In the genomic region with DNA sequence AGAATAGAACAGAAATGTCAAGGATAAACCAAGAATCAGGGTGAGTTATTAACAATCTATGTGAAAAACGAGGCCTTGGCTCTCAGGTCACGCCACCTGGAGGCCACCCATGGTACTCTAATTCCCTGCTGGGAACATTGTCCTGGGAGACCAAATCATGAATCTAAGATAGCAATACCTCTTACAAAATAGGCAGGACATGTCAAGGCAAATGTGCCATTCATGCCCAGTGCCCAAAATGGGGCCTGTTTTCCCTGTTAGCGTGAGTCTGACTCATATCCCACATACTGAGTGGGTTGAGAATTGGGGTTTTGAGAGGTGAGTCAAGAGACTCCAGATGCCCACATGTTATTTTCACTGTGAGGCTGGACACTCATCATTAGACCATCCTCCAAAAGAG, we compare ENCODE assay signal across 8 cellular contexts.
A peak's percentile ranks its signal among the peaks of the same experiment; 100 is the strongest.
DNase-seq lines count a peak whose midpoint lies in the region; ATAC-seq and TF ChIP-seq lines count a peak whose summit lies in the region.

No MANE protein-coding gene starts in this region.

- ATAC-seq in HG03442 (IDR thresholded peaks at IDR 0.05; ENCODE audit: unreplicated experiment) (peak; percentile 77), SK-N-SH treated with all-trans-retinoic acid at 6 μM for 48 hours (peak; percentile 80), GM19397 (IDR thresholded peaks at IDR 0.05; ENCODE audit: unreplicated experiment) (no peak)

- no peaks in the 10 kb centered on the region for H3K27me3 ChIP-seq in skeletal muscle satellite cell (ENCODE audit: control insufficient read depth, insufficient read depth, low read length)

- H3K9ac ChIP-seq in skeletal muscle satellite cell (ENCODE audit: low read depth, low read length) = peak overlapping the region; percentile 53

- H3K4me1 ChIP-seq in skeletal muscle satellite cell (ENCODE audit: control insufficient read depth, insufficient read depth, low read length) = peaks cover 24% of the 10 kb centered on the region

- peak; percentile 16 for DNase-seq in Ammon's horn (ENCODE audit: low spot score)
- peak; percentile 98 for DNase-seq in foreskin fibroblast
- DNase-seq in mesenteric fat pad (ENCODE audit: low spot score) = no peak

- no peaks in the 10 kb centered on the region for H3K36me3 ChIP-seq in skeletal muscle satellite cell (ENCODE audit: insufficient read depth, low read length)

- no peak overlapping the region for H3K4me3 ChIP-seq in GM12875 (ENCODE audit: low read depth, low read length)
- H3K4me3 ChIP-seq in foreskin fibroblast (ENCODE audit: low read depth in 1 of 2, low read length in 2 of 2) = no peak overlapping the region
- no peak overlapping the region for H3K4me3 ChIP-seq in skeletal muscle satellite cell (ENCODE audit: low read length)

- peaks cover 8% of the 10 kb centered on the region for H3K9me3 ChIP-seq in skeletal muscle satellite cell (replicated peaks; ENCODE audit: low read length)

- peak; percentile 65 for TF ChIP-seq CTCF in GM12875 (IDR thresholded peaks at IDR 0.05; ENCODE audit: borderline replicate concordance, insufficient read depth, low read depth, low read length)
- peak; percentile 62 for TF ChIP-seq CTCF in foreskin fibroblast (IDR thresholded peaks at IDR 0.05; ENCODE audit: low read depth, low read length)

- no peak overlapping the region for H3K4me2 ChIP-seq in skeletal muscle satellite cell (ENCODE audit: low read length)

TF ChIP-seq in SK-N-SH treated with all-trans-retinoic acid at 6 μM for 48 hours, 23 proteins besides CTCF, POLR2A, EP300 and RAD21:
- TF ChIP-seq GLIS3 (CRISPR knock-in tag; IDR thresholded peaks at IDR 0.05) (no peak), ZNF565 (CRISPR knock-in tag; conservative IDR thresholded peaks at IDR 0.05; ENCODE audit: low read depth) (no peak), ZFP3 (CRISPR knock-in tag; IDR thresholded peaks at IDR 0.05) (no peak), TOX (CRISPR knock-in tag; IDR thresholded peaks at IDR 0.05; ENCODE audit: borderline replicate concordance) (no peak), POU6F1 (CRISPR knock-in tag; IDR thresholded peaks at IDR 0.05; ENCODE audit: borderline replicate concordance, low read depth) (no peak), BACH2 (CRISPR knock-in tag; IDR thresholded peaks at IDR 0.05; ENCODE audit: borderline replicate concordance) (no peak), ISL1 (CRISPR knock-in tag; IDR thresholded peaks at IDR 0.05) (no peak), SNAI2 (CRISPR knock-in tag; IDR thresholded peaks at IDR 0.05) (no peak), RARB (CRISPR knock-in tag; IDR thresholded peaks at IDR 0.05) (no peak), ZFP30 (CRISPR knock-in tag; IDR thresholded peaks at IDR 0.05) (no peak)
